2 cellular contexts compared by ENCODE assay signal in genomic region chr1:59814901-59815825, GRCh38.
TF ChIP-seq lines count a peak whose summit lies in the region.

Gene HOOK1, plus strand, starts transcription at chr1:59814949. Its CDS starts 169 bp downstream, at chr1:59815118.

TF ChIP-seq in GM12878, 131 proteins besides CTCF, POLR2A, EP300 and RAD21 (continued from another document):
- TF ChIP-seq BACH1 (IDR thresholded peaks at IDR 0.05; ENCODE audit: borderline replicate concordance), result no peak; the same call in 1 of the 2 replicates
- TF ChIP-seq CREB1 (IDR thresholded peaks at IDR 0.05; ENCODE audit: low read depth), result no peak
- no peak for TF ChIP-seq ZNF217 (IDR thresholded peaks at IDR 0.05)
- 0 out of 2 replicates have a peak, but pooled peaks have one; percentile 16 for TF ChIP-seq NR2F1 (conservative IDR thresholded peaks at IDR 0.05)
- no peak for TF ChIP-seq BCL11A (IDR thresholded peaks at IDR 0.05; ENCODE audit: low read depth, low read length)
- peak; percentile 94; the same call in 1 of the 2 replicates for TF ChIP-seq MLLT1 (IDR thresholded peaks at IDR 0.05)
- TF ChIP-seq CBFB (IDR thresholded peaks at IDR 0.05; ENCODE audit: low read depth), result no peak
- TF ChIP-seq CHD4 (IDR thresholded peaks at IDR 0.05), result no peak
- no peak for TF ChIP-seq HSF1 (IDR thresholded peaks at IDR 0.05; ENCODE audit: low read depth, low read length)
- TF ChIP-seq SIN3A (IDR thresholded peaks at IDR 0.05; ENCODE audit: low read depth, low read length), result no peak
- no peak for TF ChIP-seq SREBF1 (IDR thresholded peaks at IDR 0.05; ENCODE audit: low read length)
- no peak for TF ChIP-seq HDAC6 (IDR thresholded peaks at IDR 0.05; ENCODE audit: unreplicated experiment)
- TF ChIP-seq IKZF1 (conservative IDR thresholded peaks at IDR 0.05), result no peak
- no peak for TF ChIP-seq IRF4 (IDR thresholded peaks at IDR 0.05; ENCODE audit: low read depth, low read length)
- TF ChIP-seq TCF12 (IDR thresholded peaks at IDR 0.05; ENCODE audit: low read depth, low read length), result 0 out of 2 replicates have a peak, but pooled peaks have one; percentile 4
- peak in 1 of 2 experiments; percentile 59; a peak in 1 of 4 replicates for TF ChIP-seq BHLHE40 (IDR thresholded peaks at IDR 0.05; ENCODE audit: borderline replicate concordance in 1 of 2, low read depth in 2 of 2, low read length in 1 of 2)
- no peak for TF ChIP-seq ZZZ3 (IDR thresholded peaks at IDR 0.05; ENCODE audit: control insufficient read depth, insufficient read length, low read depth)
- TF ChIP-seq MAX (IDR thresholded peaks at IDR 0.05; ENCODE audit: low read depth, low read length), result no peak
- TF ChIP-seq DPF2 (IDR thresholded peaks at IDR 0.05), result no peak
- TF ChIP-seq ZBTB4 (CRISPR knock-in tag; IDR thresholded peaks at IDR 0.05), result no peak
- TF ChIP-seq SKIL (IDR thresholded peaks at IDR 0.05; ENCODE audit: low read depth, poor library complexity, severe bottlenecking), result no peak
- 0 out of 2 replicates have a peak, but pooled peaks have one; percentile 16 for TF ChIP-seq ZNF24 (IDR thresholded peaks at IDR 0.05)
- no peak for TF ChIP-seq KAT2A (conservative IDR thresholded peaks at IDR 0.05; ENCODE audit: control insufficient read depth, low read depth, low read length)
- no peak for TF ChIP-seq NR2C2 (IDR thresholded peaks at IDR 0.05; ENCODE audit: borderline replicate concordance, control insufficient read depth, insufficient read length, low read depth)
- no peak for TF ChIP-seq TAF1 (IDR thresholded peaks at IDR 0.05; ENCODE audit: borderline replicate concordance, low read depth, low read length)
TF ChIP-seq in GM12878: peak in this region for 7.

TF ChIP-seq in liver, 16 proteins besides CTCF, POLR2A, EP300 and RAD21 (continued from another document):
- TF ChIP-seq REST (IDR thresholded peaks at IDR 0.05) (peak; percentile 15), JUND (IDR thresholded peaks at IDR 0.05) (no peak), GABPA (IDR thresholded peaks at IDR 0.05 in 1 of 2, conservative IDR thresholded peaks at IDR 0.05 in 1 of 2) (no peak), MAX (IDR thresholded peaks at IDR 0.05) (peak; percentile 8), EGR1 (IDR thresholded peaks at IDR 0.05; ENCODE audit: low read depth in 2 of 2) (no peak), RXRA (IDR thresholded peaks at IDR 0.05) (no peak)
